8 cellular contexts compared by ENCODE assay signal in genomic region chr18:35040638-35040987, GRCh38. TPM values are rescaled to one million over a fixed set of nuclear protein-coding genes. Genes with fewer than 3 reads are reported as not detected.
DNase-seq lines count a peak whose midpoint lies in the region; ATAC-seq and TF ChIP-seq lines count a peak whose summit lies in the region.

No MANE protein-coding gene starts in this region.

- no peaks in the 10 kb centered on the region for H3K9me2 ChIP-seq in DOHH2 (replicated peaks; ENCODE audit: control insufficient read depth, low read length)

- no peak for TF ChIP-seq POLR2A in esophagus muscularis mucosa (IDR thresholded peaks at IDR 0.05; ENCODE audit: low read depth)
- TF ChIP-seq POLR2A in prostate gland (IDR thresholded peaks at IDR 0.05), result no peak

- DNase-seq in RWPE1 (ENCODE audit: low spot score), result no peak
- no peak for DNase-seq in esophagus muscularis mucosa (ENCODE audit: extremely low spot score)
- DNase-seq in prostate gland (ENCODE audit: low spot score), result no peak
- DNase-seq in NCI-H345 (lab: John Stamatoyannopoulos, UW), result no peak
- DNase-seq in H4 (ENCODE audit: low spot score), result no peak

- CTCF ChIA-PET in RWPE1 (lab: Yijun Ruan, JAX), result interaction anchor here (0.7 kb wide), 1 partner anchor 579 kb away, joined by 4 read pairs; no protein-coding TSS in a partner anchor

- POLR2A ChIA-PET in RWPE1 (lab: Yijun Ruan, JAX; ENCODE audit: low non-redundant PET), result no interaction called here

- H3K9me3 ChIP-seq in DOHH2 (ENCODE audit: control insufficient read depth, insufficient read depth, low read length), result peaks cover 10% of the 10 kb centered on the region; the same call in 1 of the 2 replicates
- no peaks in the 10 kb centered on the region for H3K9me3 ChIP-seq in esophagus muscularis mucosa
- H3K9me3 ChIP-seq in prostate gland, result no peaks in the 10 kb centered on the region

- H3K79me2 ChIP-seq in DOHH2 (ENCODE audit: control insufficient read depth, low read length), result peaks cover 44% of the 10 kb centered on the region

- no peak for ATAC-seq in GM21786 (IDR thresholded peaks at IDR 0.05; ENCODE audit: unreplicated experiment)
- ATAC-seq in HG03159 (IDR thresholded peaks at IDR 0.05; ENCODE audit: unreplicated experiment), result no peak

- no peak for TF ChIP-seq EP300 in esophagus muscularis mucosa (IDR thresholded peaks at IDR 0.05)

- H3F3A ChIP-seq in DOHH2 (ENCODE audit: control insufficient read depth, insufficient read depth), result peaks cover 13% of the 10 kb centered on the region; the same call in 1 of the 2 replicates

- TF ChIP-seq CTCF in DOHH2 (IDR thresholded peaks at IDR 0.05; ENCODE audit: low read depth, low read length, poor library complexity, severe bottlenecking) (no peak), RWPE1 (conservative IDR thresholded peaks at IDR 0.05; ENCODE audit: low read depth) (no peak), esophagus muscularis mucosa (IDR thresholded peaks at IDR 0.05) (no peak), prostate gland (IDR thresholded peaks at IDR 0.05) (no peak)

- H3K27me3 ChIP-seq in DOHH2 (ENCODE audit: control insufficient read depth, low read length) (no peaks in the 10 kb centered on the region), esophagus muscularis mucosa (no peaks in the 10 kb centered on the region), prostate gland (replicated peaks; ENCODE audit: insufficient read depth) (no peaks in the 10 kb centered on the region)

- peak overlapping the region; percentile 96 for H3K4me2 ChIP-seq in DOHH2 (ENCODE audit: low read length)

- H3K4me3 ChIP-seq in DOHH2 (ENCODE audit: low read length), result peak overlapping the region; percentile 95
- H3K4me3 ChIP-seq in esophagus muscularis mucosa, result peak overlapping the region; percentile 68 to 91 (median 84)
- peak overlapping the region; percentile 65 to 68 for H3K4me3 ChIP-seq in prostate gland

- H3K4me1 ChIP-seq in DOHH2 (ENCODE audit: control insufficient read depth, low read length), result peaks cover 69% of the 10 kb centered on the region
- peaks cover 29 to 47% (median 44%) of the 10 kb centered on the region in 4 donors for H3K4me1 ChIP-seq in esophagus muscularis mucosa
- H3K4me1 ChIP-seq in prostate gland (replicated peaks), result no peaks in the 10 kb centered on the region

- peaks cover 5% of the 10 kb centered on the region; the same call in 1 of the 2 replicates for H4K20me1 ChIP-seq in DOHH2 (ENCODE audit: control insufficient read depth, insufficient read depth, low read depth, low read length)

- H3K27ac ChIP-seq in DOHH2 (ENCODE audit: low read depth, low read length) (peak overlapping the region; percentile 80), RWPE1 (peak overlapping the region; percentile 72; the same call in 1 of the 2 replicates), esophagus muscularis mucosa (replicated peaks in 1 of 4) (peak overlapping the region; percentile 86 to 89 (median 88)), prostate gland (peak overlapping the region; percentile 76)

- peaks cover 11% of the 10 kb centered on the region for H3K36me3 ChIP-seq in DOHH2 (ENCODE audit: control insufficient read depth, low read length)
- no peaks in the 10 kb centered on the region for H3K36me3 ChIP-seq in esophagus muscularis mucosa
- H3K36me3 ChIP-seq in prostate gland, result no peaks in the 10 kb centered on the region

- intact Hi-C loops in esophagus muscularis mucosa (cut with DNase I) (loop anchor here (5.0 kb wide), 1 partner anchor 77 kb away; no protein-coding TSS in a partner anchor), prostate gland (cut with DNase I) (loop anchor here (5.0 kb wide), 1 partner anchor 72 kb away; no protein-coding TSS in a partner anchor)

RNA-seq across cellular contexts. Expression of gene MAPRE2, which starts 0.6 kb away (rescaled TPM):
- total RNA-seq in esophagus muscularis mucosa, result 10 to 100 TPM; 22.2 to 32.2 (median 24.5) TPM
- total RNA-seq in prostate gland, result 10 to 100 TPM; 16.1 to 17.2 TPM
- total RNA-seq in H4 (2014; rRNA removed; shearing (Covaris generic)), result 20.7 and 32.6 TPM in 2 replicates
